ENCODE assay signal across 19 cellular contexts in genomic region chr5:140150201-140150600, GRCh38. TPM values are rescaled to one million over a fixed set of nuclear protein-coding genes. Genes with fewer than 3 reads are reported as not detected.
DNase-seq lines count a peak whose midpoint lies in the region; ATAC-seq and TF ChIP-seq lines count a peak whose summit lies in the region.
"Had no signal": no experiment of that assay in that cellular context is flagged by ENCODE, and none has a peak within 500 bp of the region (broad histone marks: within the 10 kb centered on the region; RNA-seq: fewer than 3 reads in every experiment).

No MANE protein-coding gene starts in this region.

- no peak overlapping the region for H4K5ac ChIP-seq in mesendoderm (ENCODE audit: low read length)

- no peak overlapping the region for H3K56ac ChIP-seq in mesendoderm (ENCODE audit: low read length)

- no peaks in the 10 kb centered on the region for H3K9me3 ChIP-seq in BLaER1 treated with 17β-estradiol and CSF1 and Interleukin-3, amounts not matched to agents 10 nM and 100 nM (replicated peaks in 1 of 11)
- H3K9me3 ChIP-seq in T-helper 17 cell (ENCODE audit: control insufficient read depth, low read length, poor library complexity, severe bottlenecking) (no peaks in the 10 kb centered on the region), transverse colon (no peaks in the 10 kb centered on the region)
- H3K9me3 ChIP-seq: A549, BLaER1 had no signal

- no peak overlapping the region for H3K23ac ChIP-seq in mesendoderm (ENCODE audit: low read length)

- H2BK15ac ChIP-seq in mesendoderm (replicated peaks; ENCODE audit: low read depth), result no peak overlapping the region

- H3K4me1 ChIP-seq in BLaER1 treated with 17β-estradiol and CSF1 and Interleukin-3, amounts not matched to agents 10 nM and 100 nM, result peaks cover 37 to 73% (median 66%) of the 10 kb centered on the region in 10 experiments
- H3K4me1 ChIP-seq in mesendoderm (ENCODE audit: control insufficient read depth, low read depth, low read length) (peaks cover 6% of the 10 kb centered on the region), transverse colon (peaks cover 11 to 22% (median 16%) of the 10 kb centered on the region in 4 donors)

- H2BK5ac ChIP-seq in mesendoderm (ENCODE audit: low read length), result no peak overlapping the region

- no CpG with 5 or more reads among the region's 2 CpGs for WGBS in mesendoderm (ENCODE audit: extremely low coverage, insufficient coverage, low lambda C conversion rate)
- 97 to 100% methylated on average over 1 to 2 of the region's 2 CpGs for WGBS in transverse colon (ENCODE audit: low coverage in 1 of 2), 2 donors

- H3K27ac Mint-ChIP-seq in T-helper 17 cell, result peak overlapping the region; percentile 27
- H3K27ac Mint-ChIP-seq: CD8-positive, alpha-beta T cell; HFFc6 had no signal

- no peak for TF ChIP-seq POLR2A in transverse colon (IDR thresholded peaks at IDR 0.05)

- H2AK5ac ChIP-seq in mesendoderm (ENCODE audit: low read length), result no peak overlapping the region

- peaks cover 8% of the 10 kb centered on the region for H3K4me1 Mint-ChIP-seq in T-helper 17 cell

- TF ChIP-seq CTCF in transverse colon (IDR thresholded peaks at IDR 0.05), result no peak

- no peak overlapping the region for H3K27ac ChIP-seq in BLaER1 treated with 17β-estradiol and CSF1 and Interleukin-3, amounts not matched to agents 10 nM and 100 nM
- H3K27ac ChIP-seq in mesendoderm (ENCODE audit: low read depth, low read length) (no peak overlapping the region), transverse colon (no peak overlapping the region)
- H3K27ac ChIP-seq: 22Rv1, A549, BLaER1, GM23248, HL-60 had no signal

- ATAC-seq in T-helper 17 cell (no peak), left lobe of liver (no peak)
- ATAC-seq: A549; CD8-positive, alpha-beta T cell had no signal

- H3K79me2 ChIP-seq in mesendoderm (ENCODE audit: control insufficient read depth, insufficient read depth, low read length), result no peaks in the 10 kb centered on the region

- no peak overlapping the region for H3K18ac ChIP-seq in mesendoderm (ENCODE audit: low read length)

- H3K27me3 Mint-ChIP-seq in T-helper 17 cell, result peaks cover 4% of the 10 kb centered on the region

- peak overlapping the region in 9 of 11 experiments; percentile 13 to 40 (median 28); a peak in 13 of 22 replicates for H3K4me2 ChIP-seq in BLaER1 treated with 17β-estradiol and CSF1 and Interleukin-3, amounts not matched to agents 10 nM and 100 nM
- H3K4me2 ChIP-seq in mesendoderm (ENCODE audit: low read length), result no peak overlapping the region
- H3K4me2 ChIP-seq: A549 had no signal

- in situ Hi-C loops in transverse colon (cut with MboI; ENCODE audit: low pct_ligation_motif_present in 1 of 4, low pct_unique_long_range_greater_than_20kb in 1 of 4, low sequenced_read_pairs in 3 of 4), result loop anchor here (10.0 to 25.0 kb wide), 2 partner anchors 75 to 363 kb away; partner anchors contain the start of gene PSD2 (in 3 of the 4)

- H2BK120ac ChIP-seq in mesendoderm (ENCODE audit: low read depth, low read length), result no peak overlapping the region

- no peaks in the 10 kb centered on the region for H3K79me1 ChIP-seq in mesendoderm (ENCODE audit: low read length)

- no peak overlapping the region for H3K4ac ChIP-seq in mesendoderm (ENCODE audit: low read depth, low read length)

- no peak overlapping the region for H4K8ac ChIP-seq in mesendoderm (ENCODE audit: low read depth, low read length)

- peaks cover 4 to 28% (median 13%) of the 10 kb centered on the region in 11 experiments; a peak in 14 of 22 replicates for H4K20me1 ChIP-seq in BLaER1 treated with 17β-estradiol and CSF1 and Interleukin-3, amounts not matched to agents 10 nM and 100 nM

- H3K36me3 ChIP-seq in BLaER1 treated with 17β-estradiol and CSF1 and Interleukin-3, amounts not matched to agents 10 nM and 100 nM, result no peaks in the 10 kb centered on the region
- H3K36me3 ChIP-seq in mesendoderm (ENCODE audit: control insufficient read depth, insufficient read depth, low read length) (no peaks in the 10 kb centered on the region), transverse colon (no peaks in the 10 kb centered on the region)
- H3K36me3 ChIP-seq: BLaER1 had no signal

- H3K27me3 ChIP-seq in BLaER1 treated with 17β-estradiol and CSF1 and Interleukin-3, amounts not matched to agents 10 nM and 100 nM, result peaks cover 34 to 37% (median 36%) of the 10 kb centered on the region in 11 experiments
- H3K27me3 ChIP-seq in mesendoderm (ENCODE audit: insufficient read depth, low read length, poor library complexity) (peaks cover 29% of the 10 kb centered on the region), transverse colon (no peaks in the 10 kb centered on the region)

- H3K9ac ChIP-seq in BLaER1 treated with 17β-estradiol and CSF1 and Interleukin-3, amounts not matched to agents 10 nM and 100 nM, result no peak overlapping the region
- no peak overlapping the region for H3K9ac ChIP-seq in mesendoderm (ENCODE audit: low read length)
- H3K9ac ChIP-seq: BLaER1, GM23248 had no signal

- DNase-seq in DMS 273 (lab: John Stamatoyannopoulos, UW; ENCODE audit: unreplicated experiment) (peak; percentile 23), DMS 273 treated with DMSO at 0.1 percent for 48 hours (lab: John Stamatoyannopoulos, UW) (no peak), T-helper 17 cell (no peak), left lobe of liver (ENCODE audit: low spot score) (peak; percentile 11), mesendoderm (no peak), transverse colon (no peak)
- DNase-seq: Calu3, DMS153, DMS79, GDM1, GM23248, HCEC 1CT, HFFc6 had no signal

- TF ChIP-seq EP300 in transverse colon (IDR thresholded peaks at IDR 0.05; ENCODE audit: low read depth), result no peak

- H3K4me3 Mint-ChIP-seq in T-helper 17 cell, result no peak overlapping the region
- H3K4me3 Mint-ChIP-seq: CD8-positive, alpha-beta T cell; HFFc6 had no signal

- no peaks in the 10 kb centered on the region for H3K36me3 Mint-ChIP-seq in T-helper 17 cell (ENCODE audit: low read depth)
- H3K36me3 Mint-ChIP-seq: CD8-positive, alpha-beta T cell had no signal

- no peak overlapping the region for H3K4me3 ChIP-seq in BLaER1 treated with 17β-estradiol and CSF1 and Interleukin-3, amounts not matched to agents 10 nM and 100 nM
- H3K4me3 ChIP-seq in mesendoderm (ENCODE audit: low read length) (no peak overlapping the region), transverse colon (no peak overlapping the region)
- H3K4me3 ChIP-seq: A549, BLaER1, GM23248 had no signal

- intact Hi-C loops in transverse colon (cut with DNase I; ENCODE audit: low total_unique reads), result loop anchor here (10.0 kb wide), 1 partner anchor 365 kb away; no protein-coding TSS in a partner anchor

RNA-seq across cellular contexts. Expression of gene IGIP, which starts 24.5 kb away (rescaled TPM):
- total RNA-seq in T-helper 17 cell (1 to 10 TPM; 3.2 to 3.7 TPM), left lobe of liver (7.0 TPM), transverse colon (10 to 100 TPM; 12.8 to 22.4 (median 20.5) TPM)
- 0.04 TPM for polyA plus RNA-seq in mesendoderm (2013, experiment 1 of 2)
- polyA plus RNA-seq in mesendoderm (2013, experiment 2 of 2), result 0.04 TPM

RNA-seq across cellular contexts. Expression of gene CYSTM1, which starts 24.8 kb away (rescaled TPM):
- total RNA-seq in T-helper 17 cell, result 1 to 10 TPM; 7.8 to 8.8 TPM
- 24.6 TPM for total RNA-seq in left lobe of liver
- 21.9 TPM for polyA plus RNA-seq in mesendoderm (2013, experiment 1 of 2)
- 20.3 TPM for polyA plus RNA-seq in mesendoderm (2013, experiment 2 of 2)
- total RNA-seq in transverse colon, result 100 to 1,000 TPM in 2 of 4 donors, 10 to 100 TPM in 2; 32.8 to 264 (median 107) TPM

RNA-seq across cellular contexts. Expression of gene PURA, which starts 36.3 kb away (rescaled TPM):
- 10 to 100 TPM in 1 of 2 donors, 1 to 10 TPM in 1; 9.0 to 10.3 TPM for total RNA-seq in T-helper 17 cell
- total RNA-seq in left lobe of liver, result 12.7 TPM
- polyA plus RNA-seq in mesendoderm (2013, experiment 1 of 2), result 0.86 TPM
- 0.77 TPM for polyA plus RNA-seq in mesendoderm (2013, experiment 2 of 2)
- total RNA-seq in transverse colon, result 10 to 100 TPM in 3 of 4 donors, 1 to 10 TPM in 1; 7.4 to 34.6 (median 18.8) TPM

Comparison
In these comparisons a context has a peak if more than half of its experiments do, and no peak if none do; other contexts are left out.
1. DNase-seq: peak in DMS 273 (single experiment) and left lobe of liver (single experiment); none in DMS 273 treated with DMSO at 0.1 percent for 48 hours (single experiment), T-helper 17 cell (0 of 3), mesendoderm (single experiment) and transverse colon (single experiment).